In the genomic region with DNA sequence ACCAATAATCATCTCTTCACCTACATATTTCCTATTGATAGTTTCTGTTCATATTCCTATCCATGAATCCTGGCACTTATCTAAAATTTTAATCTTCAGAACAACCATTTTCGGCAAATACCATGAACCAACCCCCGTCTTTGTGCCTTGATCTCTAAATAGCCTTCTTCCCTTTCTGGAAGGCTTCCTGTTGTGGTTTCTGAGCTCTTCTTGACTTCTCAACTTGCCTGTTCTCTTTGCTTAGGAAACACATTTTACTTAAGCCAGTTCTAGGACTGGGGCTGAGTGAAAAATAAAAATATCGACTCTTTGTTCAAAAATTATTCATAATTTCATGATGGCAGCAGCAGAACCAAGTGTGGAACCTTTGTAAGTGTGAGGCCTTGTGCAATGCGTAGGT, we compare ENCODE assay signal across 21 cellular contexts.
"Had no signal": no experiment of that assay in that cellular context is flagged by ENCODE, and none has a peak within 500 bp of the region (broad histone marks: within the 10 kb centered on the region; RNA-seq: fewer than 3 reads in every experiment).

No MANE protein-coding gene starts in this region.

- H3K27me3 ChIP-seq: breast epithelium, heart right ventricle, neural progenitor cell, ovary, testis, transverse colon had no signal

- H3K9me3 ChIP-seq: breast epithelium, ovary, prostate gland, testis, transverse colon had no signal

- H3K27ac ChIP-seq: breast epithelium, heart right ventricle, neural progenitor cell, ovary, prostate gland, skin epidermis, testis, transverse colon had no signal

- H3K4me1 ChIP-seq: breast epithelium, heart right ventricle, neural progenitor cell, prostate gland, testis, transverse colon had no signal

- H3K4me3 ChIP-seq: breast epithelium, heart right ventricle, neural progenitor cell, ovary, prostate gland, skin epidermis, testis, transverse colon had no signal

- H3K36me3 ChIP-seq: breast epithelium, heart right ventricle, neural progenitor cell, ovary, prostate gland, transverse colon had no signal

- DNase-seq: activated CD4-positive, alpha-beta T cell treated with anti-CD3 and anti-CD28 coated beads, Interleukin-2, amount 50 U/mL, for 1 hour; activated CD8-positive, alpha-beta T cell treated with anti-CD3 and anti-CD28 coated beads for 36 hours; activated gamma-delta T cell treated with Interleukin-2 at 50 U/mL for 16 hours; activated naive CD8-positive, alpha-beta T cell treated with anti-CD3 and anti-CD28 coated beads, Interleukin-2, amount 50 U/mL, for 24 hours; activated T-cell treated with anti-CD3 and anti-CD28 coated beads, Interleukin-2, amount 50 U/mL, for 4 hours; endodermal cell; foreskin fibroblast; heart right ventricle; mesenchymal stem cell; natural killer cell; ovary; retina; stimulated activated CD4-positive, alpha-beta T cell treated with anti-CD3 and anti-CD28 coated beads, Interleukin-12 subunit alpha, Interleukin-12 subunit beta, amount 100 ng/mL, for 4 hours; stimulated activated CD4-positive, alpha-beta T cell treated with anti-CD3 and anti-CD28 coated beads, Interleukin-4, amount 100 ng/mL, for 1 hour; stimulated activated naive CD8-positive, alpha-beta T cell treated with anti-CD3 and anti-CD28 coated beads, Interleukin-15, Interleukin-2, amounts not matched to agents 100 U/mL and 50 U/mL, for 24 hours; testis; transverse colon had no signal
